In the genomic region with DNA sequence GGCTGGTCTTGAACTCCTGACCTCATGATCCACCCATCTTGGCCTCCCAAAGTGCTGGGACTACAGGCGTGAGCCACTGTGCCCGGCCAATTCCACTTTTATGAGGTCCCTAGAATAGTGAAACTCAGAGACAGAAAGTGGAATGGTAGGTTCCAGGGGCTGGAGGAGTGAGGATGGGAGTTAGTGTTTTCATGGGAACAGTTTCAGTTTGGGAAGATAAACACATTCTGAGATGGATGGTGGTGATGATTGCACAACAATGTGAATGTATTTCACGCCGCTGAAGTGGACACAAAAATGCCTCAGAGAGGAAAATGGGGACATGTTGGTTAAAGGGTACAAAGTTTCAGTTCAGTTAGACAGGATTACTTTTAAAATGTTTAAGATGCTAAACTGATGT, we compare ENCODE assay signal across 30 cellular contexts. TPM values are rescaled to one million over a fixed set of nuclear protein-coding genes. Genes with fewer than 3 reads are reported as not detected.
"Had no signal": no experiment of that assay in that cellular context is flagged by ENCODE, and none has a peak within 500 bp of the region (broad histone marks: within the 10 kb centered on the region; RNA-seq: fewer than 3 reads in every experiment).

No MANE protein-coding gene starts in this region.

- ATAC-seq: esophagus mucosa, foreskin keratinocyte, gastroesophageal sphincter, heart left ventricle, left lobe of liver, mucosa of descending colon, sciatic nerve had no signal

- H2AFZ ChIP-seq: hepatocyte, neural progenitor cell had no signal

- H3K4me3 ChIP-seq: gastroesophageal sphincter, heart left ventricle, hepatocyte, lung, mucosa of descending colon, neural progenitor cell, prostate gland, right atrium auricular region, smooth muscle cell, stomach, thyroid gland had no signal

- H3K36me3 Mint-ChIP-seq: mesothelial cell of epicardium, naive B cell, neural progenitor cell, type B pancreatic cell had no signal

- H3K36me3 ChIP-seq: gastroesophageal sphincter, heart left ventricle, neural progenitor cell, prostate gland, right atrium auricular region, stomach, thyroid gland had no signal

- H3K9me3 ChIP-seq: gastroesophageal sphincter, heart left ventricle, mucosa of descending colon, prostate gland, right atrium auricular region, stomach, thyroid gland had no signal

- FAIRE-seq: colon, kidney had no signal

- H3K27ac Mint-ChIP-seq: endodermal cell, memory B cell, mesothelial cell of epicardium, nephron, neural progenitor cell, type B pancreatic cell had no signal

- DNase-seq: effector CD8-positive, alpha-beta T cell; endodermal cell; foreskin keratinocyte; heart left ventricle; kidney; mucosa of descending colon; naive B cell; stimulated activated CD4-positive, alpha-beta T cell treated with anti-CD3 and anti-CD28 coated beads, Interleukin-12 subunit alpha, Interleukin-12 subunit beta, amount 100 ng/mL, for 4 hours; stimulated activated CD4-positive, alpha-beta T cell treated with anti-CD3 and anti-CD28 coated beads, Interleukin-1b, Interleukin-23, amount 100 ng/mL, for 48 hours; stimulated activated CD4-positive, alpha-beta T cell treated with anti-CD3 and anti-CD28 coated beads, Interleukin-4, amount 100 ng/mL, for 1 hour; stimulated activated CD8-positive, alpha-beta memory T cell treated with anti-CD3 and anti-CD28 coated beads, Interleukin-4, amount 100 ng/mL, for 48 hours; stimulated activated naive CD4-positive, alpha-beta T cell treated with Interleukin-2 at 50 U/mL for 16 hours; stomach; thyroid gland had no signal

- H3K79me2 ChIP-seq: hepatocyte had no signal

- H3K4me3 Mint-ChIP-seq: endodermal cell, memory B cell, mesothelial cell of epicardium, naive B cell, nephron, neural progenitor cell, type B pancreatic cell had no signal

- H3K27ac ChIP-seq: epithelial cell of prostate, foreskin keratinocyte, gastroesophageal sphincter, heart left ventricle, hepatocyte, neural progenitor cell, prostate gland, right atrium auricular region, stomach, thyroid gland had no signal

- H3K27me3 ChIP-seq: hepatocyte, neural progenitor cell, right atrium auricular region, thyroid gland had no signal

- H3K4me2 ChIP-seq: hepatocyte, neural progenitor cell, smooth muscle cell had no signal

- H3K9me3 Mint-ChIP-seq: endodermal cell, memory B cell, mesothelial cell of epicardium, naive B cell, nephron, neural progenitor cell, type B pancreatic cell had no signal

- H3K9ac ChIP-seq: neural progenitor cell had no signal

- H3K4me1 ChIP-seq: neural progenitor cell, prostate gland had no signal

RNA-seq across cellular contexts. Expression of a gene that starts 37.5 kb away (rescaled TPM):
- total RNA-seq: foreskin keratinocyte had no signal
- polyA plus RNA-seq: foreskin keratinocyte had no signal
